Comparison of ENCODE assay signal across 14 cellular contexts in genomic region chr5:162956570-162956969, GRCh38.
A peak's percentile ranks its signal among the peaks of the same experiment; 100 is the strongest.
DNase-seq lines count a peak whose midpoint lies in the region; ATAC-seq and TF ChIP-seq lines count a peak whose summit lies in the region.
"Had no signal": no experiment of that assay in that cellular context is flagged by ENCODE, and none has a peak within 500 bp of the region (broad histone marks: within the 10 kb centered on the region; RNA-seq: fewer than 3 reads in every experiment).

No MANE protein-coding gene starts in this region.

- H3F3A ChIP-seq in neural progenitor cell (ENCODE audit: low read depth) = no peaks in the 10 kb centered on the region

- H3K9ac ChIP-seq in Karpas-422 (ENCODE audit: low read length) = no peak overlapping the region
- H3K9ac ChIP-seq in neural progenitor cell = no peak overlapping the region

- intact Hi-C loops in lower leg skin (cut with DNase I; ENCODE audit: low total_unique reads) = no loop called here
- intact Hi-C loops in activated CD4-positive, alpha-beta T cell treated with anti-CD3 and anti-CD28 coated beads, Interleukin-2, amount 10 ng/mL, durations not matched to agents 24 days and 14 days (cut with micrococcal nuclease) = no loop called here

- WGBS in lower leg skin, 2 donors = 90 to 91% methylated on average over 1 of the region's 1 CpG

- ATAC-seq in WTC11 = peak; percentile 73
- ATAC-seq in effector memory CD8-positive, alpha-beta T cell (replicated peaks) = no peak

- TF ChIP-seq POLR2A in lower leg skin (IDR thresholded peaks at IDR 0.05) = no peak

- DNase-seq in Karpas-422 = peak; percentile 42
- no peak for DNase-seq in WTC11 (ENCODE audit: low spot score)
- DNase-seq in neural progenitor cell (ENCODE audit: low spot score) = peak; percentile 24
- no peak for DNase-seq in lower leg skin (ENCODE audit: low spot score in 2 of 2)
- DNase-seq in activated CD4-positive, alpha-beta T cell treated with anti-CD3 and anti-CD28 coated beads, Interleukin-2, amount 10 ng/mL, durations not matched to agents 24 days and 14 days = no peak
- DNase-seq in effector memory CD8-positive, alpha-beta T cell = no peak
- DNase-seq: CD8-positive, alpha-beta memory T cell; GOT3; NCI-H146; NCI-H226; SHP77 had no signal

- POLR2A ChIA-PET in WTC11 (lab: Charles Lee) = no interaction called here

- CTCF ChIA-PET in WTC11 (lab: Charles Lee) = no interaction called here

- H2AFZ ChIP-seq in Karpas-422 (ENCODE audit: low read length) (no peak overlapping the region), neural progenitor cell (replicated peaks) (no peak overlapping the region)

- H3K27me3 ChIP-seq in Karpas-422 (ENCODE audit: low read length) = no peaks in the 10 kb centered on the region
- H3K27me3 ChIP-seq in neural progenitor cell = no peaks in the 10 kb centered on the region

- H3K36me3 Mint-ChIP-seq in WTC11 = no peaks in the 10 kb centered on the region
- H3K36me3 Mint-ChIP-seq in neural progenitor cell = no peaks in the 10 kb centered on the region
- H3K36me3 Mint-ChIP-seq in activated CD4-positive, alpha-beta T cell treated with anti-CD3 and anti-CD28 coated beads, Interleukin-2, amount 10 ng/mL, durations not matched to agents 24 days and 14 days (ENCODE audit: low read depth) = no peaks in the 10 kb centered on the region
- no peaks in the 10 kb centered on the region for H3K36me3 Mint-ChIP-seq in effector memory CD8-positive, alpha-beta T cell (ENCODE audit: insufficient read depth)
- H3K36me3 Mint-ChIP-seq: CD8-positive, alpha-beta memory T cell had no signal

- H3K27me3 Mint-ChIP-seq in WTC11 (ENCODE audit: low read depth) (no peaks in the 10 kb centered on the region), neural progenitor cell (ENCODE audit: insufficient read depth, low read depth) (no peaks in the 10 kb centered on the region)
- no peaks in the 10 kb centered on the region for H3K27me3 Mint-ChIP-seq in activated CD4-positive, alpha-beta T cell treated with anti-CD3 and anti-CD28 coated beads, Interleukin-2, amount 10 ng/mL, durations not matched to agents 24 days and 14 days
- H3K27me3 Mint-ChIP-seq in effector memory CD8-positive, alpha-beta T cell = no peaks in the 10 kb centered on the region
- H3K27me3 Mint-ChIP-seq: CD8-positive, alpha-beta memory T cell; IgD-negative memory B cell had no signal

- no peaks in the 10 kb centered on the region for H3K79me2 ChIP-seq in Karpas-422 (ENCODE audit: low read length)
- no peaks in the 10 kb centered on the region for H3K79me2 ChIP-seq in neural progenitor cell (ENCODE audit: low read depth)

- H3K4me1 ChIP-seq in Karpas-422 (ENCODE audit: low read length) (no peaks in the 10 kb centered on the region), neural progenitor cell (no peaks in the 10 kb centered on the region)

- no peak overlapping the region for H3K27ac ChIP-seq in Karpas-422 (ENCODE audit: low read length)
- H3K27ac ChIP-seq in neural progenitor cell = no peak overlapping the region

- peaks cover 14% of the 10 kb centered on the region; the same call in 1 of the 2 replicates for H3K9me3 Mint-ChIP-seq in WTC11
- H3K9me3 Mint-ChIP-seq in neural progenitor cell = no peaks in the 10 kb centered on the region
- H3K9me3 Mint-ChIP-seq in activated CD4-positive, alpha-beta T cell treated with anti-CD3 and anti-CD28 coated beads, Interleukin-2, amount 10 ng/mL, durations not matched to agents 24 days and 14 days = no peaks in the 10 kb centered on the region
- H3K9me3 Mint-ChIP-seq in effector memory CD8-positive, alpha-beta T cell = peaks cover 0 to 9% of the 10 kb centered on the region in 2 donors

- H3K4me1 Mint-ChIP-seq in WTC11 (no peaks in the 10 kb centered on the region), neural progenitor cell (no peaks in the 10 kb centered on the region)
- H3K4me1 Mint-ChIP-seq in activated CD4-positive, alpha-beta T cell treated with anti-CD3 and anti-CD28 coated beads, Interleukin-2, amount 10 ng/mL, durations not matched to agents 24 days and 14 days = no peaks in the 10 kb centered on the region
- H3K4me1 Mint-ChIP-seq in effector memory CD8-positive, alpha-beta T cell (ENCODE audit: low read depth in 2 of 2) = no peaks in the 10 kb centered on the region
- H3K4me1 Mint-ChIP-seq: CD8-positive, alpha-beta memory T cell; IgD-negative memory B cell had no signal

- H3K9me3 ChIP-seq in Karpas-422 (ENCODE audit: low read length) = no peaks in the 10 kb centered on the region
- no peaks in the 10 kb centered on the region for H3K9me3 ChIP-seq in neural progenitor cell (ENCODE audit: low read depth)

- H3K27ac Mint-ChIP-seq in WTC11 = no peak overlapping the region
- no peak overlapping the region for H3K27ac Mint-ChIP-seq in neural progenitor cell
- H3K27ac Mint-ChIP-seq in activated CD4-positive, alpha-beta T cell treated with anti-CD3 and anti-CD28 coated beads, Interleukin-2, amount 10 ng/mL, durations not matched to agents 24 days and 14 days = no peak overlapping the region
- no peak overlapping the region for H3K27ac Mint-ChIP-seq in effector memory CD8-positive, alpha-beta T cell
- H3K27ac Mint-ChIP-seq: CD8-positive, alpha-beta memory T cell; IgD-negative memory B cell; T-helper 1 cell treated with Interleukin-12 subunit alpha and Interleukin-12 subunit beta and Interleukin-4 antibody, amounts not matched to agents 30 μg/mL and 1 μg/mL, for 36 hours had no signal

- no peak overlapping the region for H3K4me3 ChIP-seq in Karpas-422 (ENCODE audit: low read length)
- no peak overlapping the region for H3K4me3 ChIP-seq in neural progenitor cell
- H3K4me3 ChIP-seq in lower leg skin (ENCODE audit: low read depth, poor library complexity, severe bottlenecking) = no peak overlapping the region

- H3K4me3 Mint-ChIP-seq in WTC11 (no peak overlapping the region), neural progenitor cell (no peak overlapping the region)
- no peak overlapping the region for H3K4me3 Mint-ChIP-seq in activated CD4-positive, alpha-beta T cell treated with anti-CD3 and anti-CD28 coated beads, Interleukin-2, amount 10 ng/mL, durations not matched to agents 24 days and 14 days
- H3K4me3 Mint-ChIP-seq in effector memory CD8-positive, alpha-beta T cell = no peak overlapping the region
- H3K4me3 Mint-ChIP-seq: CD8-positive, alpha-beta memory T cell; IgD-negative memory B cell; T-helper 1 cell treated with Interleukin-12 subunit alpha and Interleukin-12 subunit beta and Interleukin-4 antibody, amounts not matched to agents 30 μg/mL and 1 μg/mL, for 36 hours had no signal

- no peak overlapping the region for H3K4me2 ChIP-seq in Karpas-422 (ENCODE audit: low read depth, low read length, poor library complexity, severe bottlenecking)
- no peak overlapping the region for H3K4me2 ChIP-seq in neural progenitor cell

- no peaks in the 10 kb centered on the region for H3K9me2 ChIP-seq in Karpas-422 (replicated peaks; ENCODE audit: insufficient read depth, low read length)

- H4K20me1 ChIP-seq in Karpas-422 (ENCODE audit: insufficient read depth, low read depth, low read length) = no peaks in the 10 kb centered on the region
- no peaks in the 10 kb centered on the region for H4K20me1 ChIP-seq in neural progenitor cell (ENCODE audit: low read depth)

- no peaks in the 10 kb centered on the region for H3K36me3 ChIP-seq in Karpas-422 (ENCODE audit: insufficient read depth, low read length)
- no peaks in the 10 kb centered on the region for H3K36me3 ChIP-seq in neural progenitor cell

- TF ChIP-seq CTCF in GM12872 (IDR thresholded peaks at IDR 0.05; ENCODE audit: insufficient read depth, low read depth, low read length) (peak; percentile 31; the same call in 1 of the 3 replicates), WTC11 (IDR thresholded peaks at IDR 0.05) (no peak), neural progenitor cell (IDR thresholded peaks at IDR 0.05) (peak; percentile 29), lower leg skin (IDR thresholded peaks at IDR 0.05) (no peak)

TF ChIP-seq in WTC11, 78 proteins besides CTCF, POLR2A, EP300 and RAD21:
- TF ChIP-seq RORB (CRISPR knock-in tag; IDR thresholded peaks at IDR 0.05) = no peak
- TF ChIP-seq ZSCAN18 (CRISPR knock-in tag; IDR thresholded peaks at IDR 0.05) = no peak
- TF ChIP-seq HMGA2 (CRISPR knock-in tag; IDR thresholded peaks at IDR 0.05) = no peak
- no peak for TF ChIP-seq E2F1 (CRISPR knock-in tag; IDR thresholded peaks at IDR 0.05)
- no peak for TF ChIP-seq ZNF219 (CRISPR knock-in tag; IDR thresholded peaks at IDR 0.05; ENCODE audit: borderline replicate concordance)
- no peak for TF ChIP-seq E2F5 (CRISPR knock-in tag; IDR thresholded peaks at IDR 0.05)
- TF ChIP-seq NFYB (CRISPR knock-in tag; conservative IDR thresholded peaks at IDR 0.05; ENCODE audit: low read depth) = no peak

Comparison
In these comparisons a context has a peak if more than half of its experiments do, and no peak if none do; other contexts are left out.
1. CTCF ChIP-seq: peak in GM12872 (single experiment) and neural progenitor cell (single experiment); none in WTC11 (single experiment) and lower leg skin (0 of 3).
2. DNase-seq: peak in Karpas-422 (single experiment) and neural progenitor cell (single experiment); none in WTC11 (single experiment), lower leg skin (0 of 2), activated CD4-positive, alpha-beta T cell treated with anti-CD3 and anti-CD28 coated beads, Interleukin-2, amount 10 ng/mL, durations not matched to agents 24 days and 14 days (single experiment) and effector memory CD8-positive, alpha-beta T cell (0 of 3).